Comparison of ENCODE assay signal across 1 cellular context in genomic region chr16:13885700-13886099, GRCh38.
TF ChIP-seq lines count a peak whose summit lies in the region.

No MANE protein-coding gene starts in this region.

TF ChIP-seq in HepG2, 621 proteins besides CTCF, POLR2A, EP300 and RAD21 (continued from another document and continues in another):
- TF ChIP-seq FOXM1 (CRISPR knock-in tag; IDR thresholded peaks at IDR 0.05) (no peak), ZNF567 (CRISPR knock-in tag; IDR thresholded peaks at IDR 0.05; ENCODE audit: borderline replicate concordance) (0 out of 2 replicates have a peak, but pooled peaks have one; percentile 78), ATRX (CRISPR knock-in tag; IDR thresholded peaks at IDR 0.05; ENCODE audit: borderline replicate concordance) (no peak), KDM1A (CRISPR knock-in tag; IDR thresholded peaks at IDR 0.05) (no peak; the same call in 1 of the 2 replicates), PTBP1 (IDR thresholded peaks at IDR 0.05; ENCODE audit: low read depth, low read length, poor library complexity, severe bottlenecking) (no peak), MATR3 (CRISPR knock-in tag; IDR thresholded peaks at IDR 0.05) (no peak), RFXANK (CRISPR knock-in tag; IDR thresholded peaks at IDR 0.05) (no peak), IRF1 (CRISPR knock-in tag; IDR thresholded peaks at IDR 0.05; ENCODE audit: low read depth) (no peak; the same call in 1 of the 2 replicates), ZSCAN29 (CRISPR knock-in tag; conservative IDR thresholded peaks at IDR 0.05) (0 out of 2 replicates have a peak, but pooled peaks have one; percentile 55), ZSCAN5A (CRISPR knock-in tag; IDR thresholded peaks at IDR 0.05; ENCODE audit: borderline replicate concordance) (no peak), ZNF687 (CRISPR knock-in tag; IDR thresholded peaks at IDR 0.05) (no peak), MYPOP (CRISPR knock-in tag; IDR thresholded peaks at IDR 0.05) (no peak), RNF219 (CRISPR knock-in tag; IDR thresholded peaks at IDR 0.05) (no peak), POLR2AphosphoS2 (IDR thresholded peaks at IDR 0.05; ENCODE audit: low read depth, low read length) (no peak), MIER3 (CRISPR knock-in tag; IDR thresholded peaks at IDR 0.05; ENCODE audit: borderline replicate concordance) (peak; percentile 89; the same call in 1 of the 2 replicates), PAX8 (CRISPR knock-in tag; IDR thresholded peaks at IDR 0.05; ENCODE audit: borderline replicate concordance) (no peak), ZFP90 (CRISPR knock-in tag; IDR thresholded peaks at IDR 0.05; ENCODE audit: borderline replicate concordance) (no peak), ZNF546 (CRISPR knock-in tag; conservative IDR thresholded peaks at IDR 0.05) (no peak), ZZZ3 (CRISPR knock-in tag; IDR thresholded peaks at IDR 0.05; ENCODE audit: borderline replicate concordance) (no peak), ARID5B (CRISPR knock-in tag; IDR thresholded peaks at IDR 0.05) (peak; percentile 97), IRX3 (CRISPR knock-in tag; IDR thresholded peaks at IDR 0.05; ENCODE audit: borderline replicate concordance, low read depth) (no peak), ZBTB37 (CRISPR knock-in tag; IDR thresholded peaks at IDR 0.05) (no peak), ZNF510 (CRISPR knock-in tag; IDR thresholded peaks at IDR 0.05; ENCODE audit: low read depth) (no peak), IKZF5 (CRISPR knock-in tag; IDR thresholded peaks at IDR 0.05) (peak; percentile 94), PAXIP1 (CRISPR knock-in tag; conservative IDR thresholded peaks at IDR 0.05) (peak; percentile 94), ZC3H4 (CRISPR knock-in tag; IDR thresholded peaks at IDR 0.05; ENCODE audit: borderline replicate concordance) (no peak), ZNF691 (CRISPR knock-in tag; IDR thresholded peaks at IDR 0.05; ENCODE audit: borderline replicate concordance, low read depth) (peak; percentile 57; the same call in 1 of the 2 replicates), ZNF720 (CRISPR knock-in tag; IDR thresholded peaks at IDR 0.05) (no peak), ZNF660 (CRISPR knock-in tag; IDR thresholded peaks at IDR 0.05; ENCODE audit: borderline replicate concordance, low read depth) (no peak), NR2C2 (CRISPR knock-in tag; IDR thresholded peaks at IDR 0.05; ENCODE audit: borderline replicate concordance) (no peak), JDP2 (CRISPR knock-in tag; IDR thresholded peaks at IDR 0.05; ENCODE audit: borderline replicate concordance) (no peak), MED8 (CRISPR knock-in tag; IDR thresholded peaks at IDR 0.05; ENCODE audit: insufficient replicate concordance) (no peak), ZNF672 (CRISPR knock-in tag; IDR thresholded peaks at IDR 0.05) (no peak), PCBP1 (IDR thresholded peaks at IDR 0.05; ENCODE audit: borderline replicate concordance, low read depth, low read length) (no peak)
